In genomic region chr5:168249923-168250322, GRCh38 we compare ENCODE assay signal across 28 cellular contexts.
"Had no signal": no experiment of that assay in that cellular context is flagged by ENCODE, and none has a peak within 500 bp of the region (broad histone marks: within the 10 kb centered on the region; RNA-seq: fewer than 3 reads in every experiment).

No MANE protein-coding gene starts in this region.

- H3K4me1 ChIP-seq: stomach, suprapubic skin, testis, thyroid gland, tibial artery, tibial nerve, transverse colon, upper lobe of left lung, upper lobe of right lung, uterus, vagina had no signal

- H3K27me3 ChIP-seq: stomach, suprapubic skin, testis, thyroid gland, tibial artery, tibial nerve, transverse colon, upper lobe of left lung, upper lobe of right lung, uterus, vagina had no signal

- H3K4me3 ChIP-seq: stomach, suprapubic skin, testis, thoracic aorta, thyroid gland, tibial artery, tibial nerve, transverse colon, upper lobe of left lung, upper lobe of right lung, uterus, vagina had no signal

- DNase-seq: stimulated activated CD4-positive, alpha-beta T cell treated with anti-CD3 and anti-CD28 coated beads, Interleukin-2, amount 100 ng/mL, for 48 hours; stimulated activated CD4-positive, alpha-beta T cell treated with anti-CD3 and anti-CD28 coated beads, Interleukin-4, amount 100 ng/mL, for 1 hour; stimulated activated CD4-positive, alpha-beta T cell treated with anti-CD3 and anti-CD28 coated beads, Interleukin-4, amount 100 ng/mL, for 24 hours; stimulated activated CD4-positive, alpha-beta T cell treated with anti-CD3 and anti-CD28 coated beads, Interleukin-4, amount 100 ng/mL, for 4 hours; stimulated activated CD8-positive, alpha-beta memory T cell treated with anti-CD3 and anti-CD28 coated beads, Interleukin-4, amount 100 ng/mL, for 48 hours; stimulated activated naive B cell treated with anti-CD40 and anti-IgM and Interleukin-4, amounts not matched to agents 10 μg/mL and 1 μg/mL and 100 μg/mL, for 72 hours; stimulated activated naive CD4-positive, alpha-beta T cell; stimulated activated naive CD4-positive, alpha-beta T cell treated with Interleukin-2 at 50 U/mL for 16 hours; stimulated activated naive CD8-positive, alpha-beta T cell treated with anti-CD3 and anti-CD28 coated beads, Interleukin-15, amount 100 ng/mL, for 72 hours; stimulated activated naive CD8-positive, alpha-beta T cell treated with anti-CD3 and anti-CD28 coated beads, Interleukin-15, Interleukin-2, amounts not matched to agents 100 U/mL and 50 U/mL, for 24 hours; stomach; substantia nigra; testis; thyroid gland; tibial artery; transverse colon; trophoblast cell; upper lobe of left lung; upper lobe of right lung; uterus had no signal

- H3K27me3 Mint-ChIP-seq: stimulated activated naive CD8-positive, alpha-beta T cell treated with anti-CD3 and anti-CD28 coated beads, Interleukin-15, amount 100 ng/mL, for 72 hours; stimulated activated naive CD8-positive, alpha-beta T cell treated with anti-CD3 and anti-CD28 coated beads, Interleukin-15, Interleukin-2, amounts not matched to agents 100 ng/mL and 50 ng/mL, for 24 hours; type B pancreatic cell had no signal

- H3K9me3 Mint-ChIP-seq: stimulated activated naive CD8-positive, alpha-beta T cell treated with anti-CD3 and anti-CD28 coated beads, Interleukin-15, amount 100 ng/mL, for 72 hours; stimulated activated naive CD8-positive, alpha-beta T cell treated with anti-CD3 and anti-CD28 coated beads, Interleukin-15, Interleukin-2, amounts not matched to agents 100 ng/mL and 50 ng/mL, for 24 hours; type B pancreatic cell had no signal

- ATAC-seq: stimulated activated memory B cell treated with anti-CD40 and anti-IgM and Interleukin-4, amounts not matched to agents 10 μg/mL and 1 μg/mL and 100 μg/mL, for 72 hours; stimulated activated naive B cell treated with anti-CD40 and anti-IgM and Interleukin-4, amounts not matched to agents 10 μg/mL and 1 μg/mL and 100 μg/mL, for 72 hours; stimulated activated naive CD8-positive, alpha-beta T cell treated with anti-CD3 and anti-CD28 coated beads, Interleukin-15, amount 100 ng/mL, for 72 hours; stimulated activated naive CD8-positive, alpha-beta T cell treated with anti-CD3 and anti-CD28 coated beads, Interleukin-15, Interleukin-2, amounts not matched to agents 100 U/mL and 50 U/mL, for 24 hours; upper lobe of right lung had no signal

- H3K27ac Mint-ChIP-seq: stimulated activated effector memory CD8-positive, alpha-beta T cell treated with anti-CD3 and anti-CD28 coated beads, Interleukin-12 subunit alpha, Interleukin-12 subunit beta, amount 100 ng/mL, for 72 hours; stimulated activated memory B cell treated with anti-CD40 and anti-IgM and Interleukin-4, amounts not matched to agents 10 μg/mL and 1 μg/mL and 100 μg/mL, for 72 hours; stimulated activated naive B cell treated with anti-CD40 and anti-IgM and Interleukin-4, amounts not matched to agents 10 μg/mL and 1 μg/mL and 100 μg/mL, for 72 hours; stimulated activated naive CD8-positive, alpha-beta T cell treated with anti-CD3 and anti-CD28 coated beads, Interleukin-15, amount 100 ng/mL, for 72 hours; stimulated activated naive CD8-positive, alpha-beta T cell treated with anti-CD3 and anti-CD28 coated beads, Interleukin-15, Interleukin-2, amounts not matched to agents 100 ng/mL and 50 ng/mL, for 24 hours; type B pancreatic cell had no signal

- H3K36me3 Mint-ChIP-seq: stimulated activated effector memory CD8-positive, alpha-beta T cell treated with anti-CD3 and anti-CD28 coated beads, Interleukin-12 subunit alpha, Interleukin-12 subunit beta, amount 100 ng/mL, for 72 hours; stimulated activated memory B cell treated with anti-CD40 and anti-IgM and Interleukin-4, amounts not matched to agents 10 μg/mL and 1 μg/mL and 100 μg/mL, for 72 hours; stimulated activated naive B cell treated with anti-CD40 and anti-IgM and Interleukin-4, amounts not matched to agents 10 μg/mL and 1 μg/mL and 100 μg/mL, for 72 hours had no signal

- H3K4me3 Mint-ChIP-seq: stimulated activated effector memory CD8-positive, alpha-beta T cell treated with anti-CD3 and anti-CD28 coated beads, Interleukin-12 subunit alpha, Interleukin-12 subunit beta, amount 100 ng/mL, for 72 hours; stimulated activated memory B cell treated with anti-CD40 and anti-IgM and Interleukin-4, amounts not matched to agents 10 μg/mL and 1 μg/mL and 100 μg/mL, for 72 hours; stimulated activated naive B cell treated with anti-CD40 and anti-IgM and Interleukin-4, amounts not matched to agents 10 μg/mL and 1 μg/mL and 100 μg/mL, for 72 hours; stimulated activated naive CD8-positive, alpha-beta T cell treated with anti-CD3 and anti-CD28 coated beads, Interleukin-15, amount 100 ng/mL, for 72 hours; stimulated activated naive CD8-positive, alpha-beta T cell treated with anti-CD3 and anti-CD28 coated beads, Interleukin-15, Interleukin-2, amounts not matched to agents 100 ng/mL and 50 ng/mL, for 24 hours; type B pancreatic cell had no signal

- H3K36me3 ChIP-seq: suprapubic skin, thoracic aorta, thyroid gland, tibial artery, transverse colon, upper lobe of left lung, upper lobe of right lung, uterus, vagina had no signal

- H3K4me1 Mint-ChIP-seq: stimulated activated effector memory CD8-positive, alpha-beta T cell treated with anti-CD3 and anti-CD28 coated beads, Interleukin-12 subunit alpha, Interleukin-12 subunit beta, amount 100 ng/mL, for 72 hours; stimulated activated memory B cell treated with anti-CD40 and anti-IgM and Interleukin-4, amounts not matched to agents 10 μg/mL and 1 μg/mL and 100 μg/mL, for 72 hours; stimulated activated naive B cell treated with anti-CD40 and anti-IgM and Interleukin-4, amounts not matched to agents 10 μg/mL and 1 μg/mL and 100 μg/mL, for 72 hours; stimulated activated naive CD8-positive, alpha-beta T cell treated with anti-CD3 and anti-CD28 coated beads, Interleukin-15, amount 100 ng/mL, for 72 hours had no signal

- H3K9me3 ChIP-seq: stomach, suprapubic skin, testis, thoracic aorta, thyroid gland, tibial artery, tibial nerve, transverse colon, upper lobe of left lung, upper lobe of right lung, uterus, vagina had no signal

- H3K27ac ChIP-seq: stomach, suprapubic skin, testis, thoracic aorta, thyroid gland, tibial artery, tibial nerve, transverse colon, upper lobe of left lung, upper lobe of right lung, uterus, vagina had no signal
